ENCODE assay signal across 8 cellular contexts in genomic region chr10:48289652-48290238, GRCh38. TPM values are rescaled to one million over a fixed set of nuclear protein-coding genes. Genes with fewer than 3 reads are reported as not detected.
DNase-seq lines count a peak whose midpoint lies in the region; ATAC-seq, FAIRE-seq and TF ChIP-seq lines count a peak whose summit lies in the region.

No MANE protein-coding gene starts in this region.

- H3K4me3 ChIP-seq in H1 (ENCODE audit: extremely low read depth in 1 of 4, insufficient read depth in 2 of 4, low read depth in 3 of 4, low read length in 4 of 4) (no peak overlapping the region), thoracic aorta (no peak overlapping the region)

- H3K23me2 ChIP-seq in H1 (ENCODE audit: low read depth, low read length) = no peaks in the 10 kb centered on the region

- peak; percentile 85 for FAIRE-seq in H1 (lab: Jason Lieb, UNC)

- peak; percentile 85 for DNase-seq in DMS53 (lab: John Stamatoyannopoulos, UW)
- DNase-seq in NAMALWA (ENCODE audit: low spot score) = peak; percentile 70
- DNase-seq in activated CD4-positive, alpha-beta T cell treated with anti-CD3 and anti-CD28 coated beads, Interleukin-2, amount 10 ng/mL, durations not matched to agents 7 days and 5 days = peak; percentile 43
- DNase-seq in H1 (ENCODE audit: low read depth in 1 of 2, low spot score in 2 of 2) = peak in 1 of 2 experiments; percentile 88
- DNase-seq in midbrain (lab: John Stamatoyannopoulos, UW) = peak; percentile 77
- no peak for DNase-seq in thoracic aorta (ENCODE audit: low spot score)
- no peak for DNase-seq in 8988T

- H3K27ac Mint-ChIP-seq in activated CD4-positive, alpha-beta T cell treated with anti-CD3 and anti-CD28 coated beads, Interleukin-2, amount 10 ng/mL, durations not matched to agents 7 days and 5 days = no peak overlapping the region

- H3K27ac ChIP-seq in H1 (ENCODE audit: low read depth, low read length) = no peak overlapping the region
- H3K27ac ChIP-seq in thoracic aorta = no peak overlapping the region

- no peak for TF ChIP-seq EP300 in H1 (IDR thresholded peaks at IDR 0.05; ENCODE audit: borderline replicate concordance in 1 of 2, low read depth in 2 of 2, low read length in 2 of 2)

- H2AK5ac ChIP-seq in H1 (ENCODE audit: low read depth, low read length) = no peak overlapping the region

- H2BK120ac ChIP-seq in H1 (replicated peaks; ENCODE audit: low read depth, low read length) = no peak overlapping the region

- H3K9me3 Mint-ChIP-seq in activated CD4-positive, alpha-beta T cell treated with anti-CD3 and anti-CD28 coated beads, Interleukin-2, amount 10 ng/mL, durations not matched to agents 7 days and 5 days = no peaks in the 10 kb centered on the region

- H3K4ac ChIP-seq in H1 (replicated peaks; ENCODE audit: insufficient read length, low read depth, low read length) = no peak overlapping the region

- TF ChIP-seq POLR2A in H1 (IDR thresholded peaks at IDR 0.05; ENCODE audit: control extremely low read depth in 1 of 2, low read depth in 2 of 2, low read length in 2 of 2) = no peak

- no peak overlapping the region for H3K9ac ChIP-seq in H1 (replicated peaks in 1 of 4; ENCODE audit: extremely low read depth in 1 of 4, low read depth in 3 of 4, low read length in 3 of 4)

- peak; percentile 79 to 83 for TF ChIP-seq RAD21 in H1 (IDR thresholded peaks at IDR 0.05 in 1 of 2, conservative IDR thresholded peaks at IDR 0.05 in 1 of 2; ENCODE audit: low read depth in 2 of 2, low read length in 2 of 2)

- no peak overlapping the region for H3K14ac ChIP-seq in H1 (ENCODE audit: insufficient read length)

- H3K4me2 ChIP-seq in H1 (ENCODE audit: insufficient read depth in 1 of 2, low read depth in 2 of 2, low read length in 2 of 2) = no peak overlapping the region

- no peak overlapping the region for H2BK15ac ChIP-seq in H1 (ENCODE audit: low read length)

- TF ChIP-seq CTCF in H1 (IDR thresholded peaks at IDR 0.05; ENCODE audit: control extremely low read depth in 1 of 3, insufficient read depth in 1 of 3, low read depth in 1 of 3, low read length in 3 of 3) (peak; percentile 86 to 90 (median 89)), thoracic aorta (IDR thresholded peaks at IDR 0.05) (peak; percentile 79)

- WGBS in H1 (ENCODE audit: extremely low coverage in 1 of 2, insufficient coverage in 1 of 2, insufficient read length in 1 of 2, insufficient replicate concordance in 2 of 2, low coverage in 1 of 2, low lambda C conversion rate in 2 of 2, missing lambda C conversion rate in 1 of 2), 2 experiments = 21% methylated on average over 8 of the region's 8 CpGs; no CpG with 5 or more reads in 1 of the 2 experiments

- no peak overlapping the region for H4K8ac ChIP-seq in H1 (ENCODE audit: extremely low read depth, insufficient read depth, low read length)

- H3K36me3 Mint-ChIP-seq in activated CD4-positive, alpha-beta T cell treated with anti-CD3 and anti-CD28 coated beads, Interleukin-2, amount 10 ng/mL, durations not matched to agents 7 days and 5 days (ENCODE audit: low read depth) = no peaks in the 10 kb centered on the region

- H3K27me3 ChIP-seq in H1 (replicated peaks in 1 of 4; ENCODE audit: control insufficient read depth in 3 of 4, extremely low read depth in 1 of 4, insufficient read depth in 3 of 4, low read length in 3 of 4) = no peaks in the 10 kb centered on the region
- no peaks in the 10 kb centered on the region for H3K27me3 ChIP-seq in thoracic aorta (replicated peaks; ENCODE audit: insufficient read depth)

- H3K4me1 ChIP-seq in H1 (replicated peaks in 1 of 4; ENCODE audit: control insufficient read depth in 3 of 4, insufficient read depth in 4 of 4, low read length in 3 of 4) (no peaks in the 10 kb centered on the region), thoracic aorta (ENCODE audit: control insufficient read depth in 1 of 2, low read depth in 2 of 2) (no peaks in the 10 kb centered on the region)

- H3K4me3 Mint-ChIP-seq in activated CD4-positive, alpha-beta T cell treated with anti-CD3 and anti-CD28 coated beads, Interleukin-2, amount 10 ng/mL, durations not matched to agents 7 days and 5 days = no peak overlapping the region

- no peak overlapping the region for H3K18ac ChIP-seq in H1 (ENCODE audit: extremely low read depth, low read length)

- H2BK20ac ChIP-seq in H1 (ENCODE audit: low read length) = no peak overlapping the region

- no peaks in the 10 kb centered on the region for H3K79me1 ChIP-seq in H1 (ENCODE audit: low read depth, low read length)

- CTCF ChIA-PET in activated CD4-positive, alpha-beta T cell treated with anti-CD3 and anti-CD28 coated beads, Interleukin-2, amount 10 ng/mL, durations not matched to agents 7 days and 5 days (lab: Charles Lee) = no interaction called here
- CTCF ChIA-PET in H1 (lab: Charles Lee; ENCODE audit: partially characterized antibody) = interaction anchor here (0.7 to 4.9 kb wide), 23 partner anchors 10 to 921 kb away, joined by 3 to 27 read pairs (median 4); partner anchors contain the start of gene FRMPD2

- POLR2A ChIA-PET in activated CD4-positive, alpha-beta T cell treated with anti-CD3 and anti-CD28 coated beads, Interleukin-2, amount 10 ng/mL, durations not matched to agents 7 days and 5 days (lab: Charles Lee) = no interaction called here
- POLR2A ChIA-PET in H1 (lab: Charles Lee; ENCODE audit: partially characterized antibody) = no interaction called here

- H3K9me3 ChIP-seq in H1 (ENCODE audit: insufficient read depth in 2 of 2, low read depth in 1 of 2, low read length in 1 of 2) (no peaks in the 10 kb centered on the region), thoracic aorta (no peaks in the 10 kb centered on the region)

- H2BK12ac ChIP-seq in H1 (ENCODE audit: low read depth, low read length) = no peak overlapping the region

- peak; percentile 47 for ATAC-seq in GM21717 (IDR thresholded peaks at IDR 0.05; ENCODE audit: unreplicated experiment)
- ATAC-seq in thoracic aorta (ENCODE audit: insufficient number of reproducible peaks, low FRiP score, low read depth) = no peak

- H4K20me1 ChIP-seq in H1 (replicated peaks in 1 of 2; ENCODE audit: control insufficient read depth in 1 of 2, insufficient read depth in 2 of 2, low read length in 2 of 2) = no peaks in the 10 kb centered on the region

- H4K5ac ChIP-seq in H1 (ENCODE audit: insufficient read length, low read depth, low read length) = no peak overlapping the region

- no peaks in the 10 kb centered on the region for H3K79me2 ChIP-seq in H1 (ENCODE audit: control insufficient read depth in 1 of 2, insufficient read depth in 2 of 2, low read length in 2 of 2)

- no peak overlapping the region for H4K91ac ChIP-seq in H1 (replicated peaks; ENCODE audit: insufficient read length, low read length)

- peaks cover 27% of the 10 kb centered on the region for H3K4me1 Mint-ChIP-seq in activated CD4-positive, alpha-beta T cell treated with anti-CD3 and anti-CD28 coated beads, Interleukin-2, amount 10 ng/mL, durations not matched to agents 7 days and 5 days

- no peak overlapping the region for H3K56ac ChIP-seq in H1 (replicated peaks; ENCODE audit: insufficient read length, low read depth, low read length)

- H3K36me3 ChIP-seq in H1 (ENCODE audit: control insufficient read depth in 2 of 4, insufficient read depth in 4 of 4, low read length in 3 of 4) = no peaks in the 10 kb centered on the region
- no peaks in the 10 kb centered on the region for H3K36me3 ChIP-seq in thoracic aorta

- H2BK5ac ChIP-seq in H1 (ENCODE audit: low read depth, low read length) = no peak overlapping the region

- peaks cover 11% of the 10 kb centered on the region for H3K27me3 Mint-ChIP-seq in activated CD4-positive, alpha-beta T cell treated with anti-CD3 and anti-CD28 coated beads, Interleukin-2, amount 10 ng/mL, durations not matched to agents 7 days and 5 days

- H2AFZ ChIP-seq in H1 (ENCODE audit: low read length) = 0 out of 2 replicates have a peak overlapping the region, but pooled peaks have one; percentile 61

- no peak overlapping the region for H3K23ac ChIP-seq in H1 (ENCODE audit: insufficient read length)

TF ChIP-seq in H1, 55 proteins besides CTCF, POLR2A, EP300 and RAD21:
- TF ChIP-seq MAX (IDR thresholded peaks at IDR 0.05) = 0 out of 2 replicates have a peak, but pooled peaks have one; percentile 21
- TF ChIP-seq KDM4A (IDR thresholded peaks at IDR 0.05; ENCODE audit: low read depth, low read length, severe bottlenecking) = no peak
- 0 out of 4 replicates have a peak, but pooled peaks of 1 of the 2 experiments have one; percentile 27 for TF ChIP-seq SIN3A (conservative IDR thresholded peaks at IDR 0.05 in 1 of 2, IDR thresholded peaks at IDR 0.05 in 1 of 2; ENCODE audit: low read depth in 1 of 2, low read length in 2 of 2)
- TF ChIP-seq CREB1 (IDR thresholded peaks at IDR 0.05) = peak; percentile 65
TF ChIP-seq in H1: peak in this region for 3.

RNA-seq across cellular contexts. Expression of gene FRMPD2, which starts 15.2 kb away (rescaled TPM):
- not detected for total RNA-seq in activated CD4-positive, alpha-beta T cell treated with anti-CD3 and anti-CD28 coated beads, Interleukin-2, amount 10 ng/mL, durations not matched to agents 7 days and 5 days
- total RNA-seq in H1 (2021; fragmentation: NEBNext Ultra II Directional; extraction: Animal tissue kit (Norgen Biotek cat#: 25700)) = 0.07 and 0.10 TPM in 2 replicates
- 0.20 and 0.47 TPM in 2 replicates for polyA plus RNA-seq in H1 (2011; rRNA removed)
- 0.26 TPM for polyA plus RNA-seq in H1 (2011; cell fraction: cytosol; rRNA removed)
- polyA plus RNA-seq in H1 (2011; cell fraction: nucleus; rRNA removed) = 1.1 TPM
- polyA plus RNA-seq in H1 (2012, experiment 1 of 2) = 0.13 to 0.32 TPM (median 0.25 TPM) in 4 replicates
- polyA plus RNA-seq in H1 (2012, experiment 2 of 2) = not detected
- polyA plus RNA-seq in H1 (2013, experiment 1 of 2) = 0.06 TPM
- 0.06 TPM for polyA plus RNA-seq in H1 (2013, experiment 2 of 2)
- 2.2 and 2.8 TPM in 2 replicates for polyA minus RNA-seq in H1 (2011; rRNA and poly(A)+ RNA removed)
- polyA minus RNA-seq in H1 (2011; cell fraction: cytosol; rRNA and poly(A)+ RNA removed) = 0.81 TPM
- 6.4 TPM for polyA minus RNA-seq in H1 (2011; cell fraction: nucleus; rRNA and poly(A)+ RNA removed)
- not detected for total RNA-seq in thoracic aorta

RNA-seq across cellular contexts. Expression of gene MAPK8, which starts 16.7 kb away (rescaled TPM):
- total RNA-seq in activated CD4-positive, alpha-beta T cell treated with anti-CD3 and anti-CD28 coated beads, Interleukin-2, amount 10 ng/mL, durations not matched to agents 7 days and 5 days = 10 to 100 TPM; 30.5 to 32.3 TPM
- 70.7 and 71.3 TPM in 2 replicates for total RNA-seq in H1 (2021; fragmentation: NEBNext Ultra II Directional; extraction: Animal tissue kit (Norgen Biotek cat#: 25700))
- polyA plus RNA-seq in H1 (2011; rRNA removed) = 18.2 and 23.3 TPM in 2 replicates
- polyA plus RNA-seq in H1 (2011; cell fraction: cytosol; rRNA removed) = 37.2 TPM
- 18.9 TPM for polyA plus RNA-seq in H1 (2011; cell fraction: nucleus; rRNA removed)
- 28.3 to 57.0 TPM (median 38.8 TPM) in 4 replicates for polyA plus RNA-seq in H1 (2012, experiment 1 of 2)
- polyA plus RNA-seq in H1 (2012, experiment 2 of 2) = 9.5 TPM
- 32.7 TPM for polyA plus RNA-seq in H1 (2013, experiment 1 of 2)
- polyA plus RNA-seq in H1 (2013, experiment 2 of 2) = 32.6 TPM
- 34.0 and 85.2 TPM in 2 replicates for polyA minus RNA-seq in H1 (2011; rRNA and poly(A)+ RNA removed)
- 27.7 TPM for polyA minus RNA-seq in H1 (2011; cell fraction: cytosol; rRNA and poly(A)+ RNA removed)
- polyA minus RNA-seq in H1 (2011; cell fraction: nucleus; rRNA and poly(A)+ RNA removed) = 58.3 TPM
- 10 to 100 TPM; 19.5 to 57.4 TPM for total RNA-seq in thoracic aorta

Comparison
In these comparisons a context has a peak if more than half of its experiments do, and no peak if none do; other contexts are left out.
1. DNase-seq: peak in DMS53 (single experiment), NAMALWA (single experiment), activated CD4-positive, alpha-beta T cell treated with anti-CD3 and anti-CD28 coated beads, Interleukin-2, amount 10 ng/mL, durations not matched to agents 7 days and 5 days (single experiment) and midbrain (single experiment); none in thoracic aorta (single experiment) and 8988T (single experiment).